Comparison of ENCODE assay signal across 8 cellular contexts in the genomic region with DNA sequence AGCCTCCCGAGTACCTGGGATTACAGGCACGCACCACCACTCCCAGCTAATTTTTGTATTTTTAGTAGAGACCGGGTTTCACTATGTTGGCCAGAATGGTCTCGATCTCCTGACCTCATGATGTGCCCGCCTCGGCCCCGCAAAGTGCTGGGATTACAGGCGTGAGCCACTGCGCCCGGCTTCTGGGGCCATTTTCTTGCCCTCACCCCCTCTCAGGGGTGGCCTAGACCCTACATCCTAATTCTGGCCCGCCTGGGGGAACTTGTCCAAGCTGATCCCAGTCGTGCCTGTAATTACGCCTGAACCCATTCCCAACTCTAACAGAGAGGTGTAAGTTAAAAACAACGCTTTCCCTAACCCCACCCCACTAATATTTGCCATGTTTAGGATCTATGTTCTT. TPM values are rescaled to one million over a fixed set of nuclear protein-coding genes. Genes with fewer than 3 reads are reported as not detected.
"Had no signal": no experiment of that assay in that cellular context is flagged by ENCODE, and none has a peak within 500 bp of the region (broad histone marks: within the 10 kb centered on the region; RNA-seq: fewer than 3 reads in every experiment).

No MANE protein-coding gene starts in this region.

RNA-seq across cellular contexts. Expression of a gene that starts 0.7 kb away (rescaled TPM):
- total RNA-seq: LHCN-M2, MCF 10A, NCI-H460, OCI-LY7, Right ventricle myocardium superior, SJSA1 had no signal
- polyA plus RNA-seq: SK-N-SH had no signal

RNA-seq across cellular contexts. Expression of a gene that starts 15.0 kb away (rescaled TPM):
- total RNA-seq: LHCN-M2, MCF 10A, NCI-H460, OCI-LY7, Peyer's patch, Right ventricle myocardium superior, SJSA1 had no signal
- polyA plus RNA-seq: SK-N-SH had no signal

RNA-seq across cellular contexts. Expression of a gene that starts 17.0 kb away (rescaled TPM):
- total RNA-seq: LHCN-M2, MCF 10A, NCI-H460, OCI-LY7, Peyer's patch, Right ventricle myocardium superior, SJSA1 had no signal
- polyA plus RNA-seq: SK-N-SH had no signal

RNA-seq across cellular contexts. Expression of a gene that starts 31.6 kb away (rescaled TPM):
- total RNA-seq: LHCN-M2, NCI-H460, OCI-LY7, Peyer's patch, Right ventricle myocardium superior, SJSA1 had no signal
- polyA plus RNA-seq: SK-N-SH had no signal

RNA-seq across cellular contexts. Expression of a gene that starts 35.1 kb away (rescaled TPM):
- total RNA-seq: LHCN-M2, MCF 10A, OCI-LY7, Right ventricle myocardium superior, SJSA1 had no signal
- polyA plus RNA-seq: SK-N-SH had no signal
